In genomic region chr17:57341611-57342010, GRCh38 we compare ENCODE assay signal across 23 cellular contexts.
A peak's percentile ranks its signal among the peaks of the same experiment; 100 is the strongest.
DNase-seq lines count a peak whose midpoint lies in the region; ATAC-seq and TF ChIP-seq lines count a peak whose summit lies in the region.
"Had no signal": no experiment of that assay in that cellular context is flagged by ENCODE, and none has a peak within 500 bp of the region (broad histone marks: within the 10 kb centered on the region; RNA-seq: fewer than 3 reads in every experiment).

No MANE protein-coding gene starts in this region.

- intact Hi-C loops in Caco-2 (cut with micrococcal nuclease; ENCODE audit: unreplicated experiment): no loop called here
- intact Hi-C loops in activated T-helper 2 cell treated with anti-CD3 and anti-CD28 coated beads, Interferon-gamma antibody, Interleukin-2, Interleukin-4, amounts not matched to agents 10 μg/mL and 5 μg/mL and 100 μg/mL, durations not matched to agents 14 hours and 24 hours and 36 hours (cut with micrococcal nuclease): no loop called here

- H2AFZ ChIP-seq in parathyroid adenoma: no peak overlapping the region
- H2AFZ ChIP-seq: hepatocyte had no signal

- H3K4me3 ChIP-seq in Caco-2 (ENCODE audit: low read depth, low read length): no peak overlapping the region
- no peak overlapping the region for H3K4me3 ChIP-seq in HUES64 (ENCODE audit: low read length)
- no peak overlapping the region for H3K4me3 ChIP-seq in parathyroid adenoma (ENCODE audit: low read depth, low read length)
- no peak overlapping the region for H3K4me3 ChIP-seq in endodermal cell (ENCODE audit: low read length)
- H3K4me3 ChIP-seq: HAP-1, hepatocyte, pancreas, tibial artery had no signal

- H3K4me1 ChIP-seq in Caco-2: no peaks in the 10 kb centered on the region; the same call in 1 of the 2 replicates
- peaks cover 48% of the 10 kb centered on the region for H3K4me1 ChIP-seq in HUES64 (ENCODE audit: insufficient read depth, low read length)
- H3K4me1 ChIP-seq in parathyroid adenoma: peaks cover 53% of the 10 kb centered on the region
- H3K4me1 ChIP-seq in endodermal cell (ENCODE audit: control insufficient read depth, insufficient read depth, low read length): no peaks in the 10 kb centered on the region

- no peaks in the 10 kb centered on the region for H3K9me3 ChIP-seq in Caco-2
- no peaks in the 10 kb centered on the region for H3K9me3 ChIP-seq in HUES64 (ENCODE audit: insufficient read depth, low read depth, low read length)
- H3K9me3 ChIP-seq in parathyroid adenoma (ENCODE audit: control insufficient read depth, low read length): no peaks in the 10 kb centered on the region
- H3K9me3 ChIP-seq in endodermal cell (ENCODE audit: control insufficient read depth, low read length): no peaks in the 10 kb centered on the region
- H3K9me3 ChIP-seq: HAP-1, pancreas, tibial artery had no signal

- H3K27ac Mint-ChIP-seq in Caco-2 (ENCODE audit: unreplicated experiment): peak overlapping the region; percentile 6
- peak overlapping the region; percentile 53 to 94 (median 91) for H3K27ac Mint-ChIP-seq in brain
- H3K27ac Mint-ChIP-seq in activated T-helper 2 cell treated with anti-CD3 and anti-CD28 coated beads, Interferon-gamma antibody, Interleukin-2, Interleukin-4, amounts not matched to agents 10 μg/mL and 5 μg/mL and 100 μg/mL, durations not matched to agents 14 hours and 24 hours and 36 hours: no peak overlapping the region
- H3K27ac Mint-ChIP-seq in endodermal cell: no peak overlapping the region
- H3K27ac Mint-ChIP-seq: activated CD4-positive, alpha-beta memory T cell treated with anti-CD3 and anti-CD28 coated beads for 36 hours; activated naive CD4-positive, alpha-beta T cell treated with anti-CD3 and anti-CD28 coated beads for 36 hours had no signal

- H3K4me3 Mint-ChIP-seq in Caco-2 (ENCODE audit: unreplicated experiment) (no peak overlapping the region), brain (peak overlapping the region in 3 of 5 experiments; percentile 25 to 61 (median 33)), endodermal cell (no peak overlapping the region)
- no peak overlapping the region for H3K4me3 Mint-ChIP-seq in activated T-helper 2 cell treated with anti-CD3 and anti-CD28 coated beads, Interferon-gamma antibody, Interleukin-2, Interleukin-4, amounts not matched to agents 10 μg/mL and 5 μg/mL and 100 μg/mL, durations not matched to agents 14 hours and 24 hours and 36 hours (ENCODE audit: low read depth)
- H3K4me3 Mint-ChIP-seq: activated CD4-positive, alpha-beta memory T cell treated with anti-CD3 and anti-CD28 coated beads for 36 hours; activated naive CD4-positive, alpha-beta T cell treated with anti-CD3 and anti-CD28 coated beads for 36 hours; activated T-cell treated with anti-CD3 and anti-CD28 coated beads, Interleukin-2, amount 50 U/mL, for 72 hours; nephron had no signal

- peaks cover 1% of the 10 kb centered on the region for H3K36me3 ChIP-seq in Caco-2 (ENCODE audit: control insufficient read depth, insufficient read depth, low read length)
- no peaks in the 10 kb centered on the region for H3K36me3 ChIP-seq in HUES64 (ENCODE audit: insufficient read depth, low read length)
- H3K36me3 ChIP-seq in parathyroid adenoma (ENCODE audit: control insufficient read depth, insufficient read depth, low read length): no peaks in the 10 kb centered on the region
- H3K36me3 ChIP-seq in endodermal cell (ENCODE audit: control insufficient read depth, insufficient read depth, low read length): no peaks in the 10 kb centered on the region
- H3K36me3 ChIP-seq: HAP-1, pancreas, tibial artery had no signal

- TF ChIP-seq CTCF in Caco-2 (IDR thresholded peaks at IDR 0.05; ENCODE audit: insufficient read depth in 1 of 2, low read depth in 1 of 2, low read length in 1 of 2, severe bottlenecking in 1 of 2, unreplicated experiment in 1 of 2): no peak
- TF ChIP-seq CTCF in brain (conservative IDR thresholded peaks at IDR 0.05): no peak
- TF ChIP-seq CTCF in parathyroid adenoma (IDR thresholded peaks at IDR 0.05): no peak
- TF ChIP-seq CTCF in endodermal cell (conservative IDR thresholded peaks at IDR 0.05): no peak

- CTCF ChIA-PET in Caco-2 (lab: Charles Lee): no interaction called here

- WGBS in HUES64: 82% methylated on average over 4 of the region's 4 CpGs
- WGBS in endodermal cell (ENCODE audit: insufficient coverage in 1 of 2, insufficient read length in 1 of 2), 2 experiments: 92 to 100% methylated on average over 3 to 4 of the region's 4 CpGs

- H3K4me2 ChIP-seq in parathyroid adenoma (ENCODE audit: low read length): no peak overlapping the region
- H3K4me2 ChIP-seq: hepatocyte had no signal

- H3K27ac ChIP-seq in HUES64 (ENCODE audit: low read depth, low read length) (peak overlapping the region; percentile 11; the same call in 1 of the 2 replicates), parathyroid adenoma (peak overlapping the region; percentile 25), endodermal cell (ENCODE audit: low read depth, low read length) (no peak overlapping the region)
- H3K27ac ChIP-seq: hepatocyte, pancreas, tibial artery had no signal

- H3K9ac ChIP-seq in HUES64 (ENCODE audit: low read depth, low read length) (no peak overlapping the region), parathyroid adenoma (no peak overlapping the region), endodermal cell (ENCODE audit: extremely low read depth, low read length, poor library complexity, severe bottlenecking) (no peak overlapping the region)

- DNase-seq in Caco-2 (no peak), cerebellum (ENCODE audit: low spot score) (no peak), endodermal cell (no peak)
- no peak for DNase-seq in activated T-helper 2 cell treated with anti-CD3 and anti-CD28 coated beads, Interferon-gamma antibody, Interleukin-2, Interleukin-4, amounts not matched to agents 10 μg/mL and 5 μg/mL and 100 μg/mL, durations not matched to agents 14 hours and 24 hours and 36 hours (ENCODE audit: low spot score)
- DNase-seq: ACHN; activated CD4-positive, alpha-beta memory T cell treated with anti-CD3 and anti-CD28 coated beads for 36 hours; activated CD4-positive, CD25-positive, alpha-beta regulatory T cell treated with anti-CD3 and anti-CD28 coated beads, Interleukin-2, amount 50 U/mL, for 72 hours; activated naive CD4-positive, alpha-beta T cell treated with anti-CD3 and anti-CD28 coated beads for 36 hours; activated T-cell treated with anti-CD3 and anti-CD28 coated beads, Interleukin-2, amount 50 U/mL, for 72 hours; mammary epithelial cell; MV-4-11; pancreas; stimulated activated CD4-positive, alpha-beta T cell treated with anti-CD3 and anti-CD28 coated beads, Interleukin-1b, Interleukin-23, amount 100 ng/mL, for 48 hours; T-helper 2 cell; tibial artery had no signal

- peaks cover 51% of the 10 kb centered on the region for H3K79me2 ChIP-seq in parathyroid adenoma

- no peak for ATAC-seq in HG03460 (IDR thresholded peaks at IDR 0.05; ENCODE audit: unreplicated experiment)
- ATAC-seq: activated T-cell treated with anti-CD3 and anti-CD28 coated beads, Interleukin-2, amount 50 U/mL, for 72 hours; SK-N-SH treated with all-trans-retinoic acid at 6 μM for 48 hours had no signal

- no TSS peak for BruUV-seq in Caco-2 (replicated peaks; lab: Mats Ljungman, UMichigan)

- POLR2A ChIA-PET in Caco-2 (lab: Charles Lee): no interaction called here

- H3K27me3 ChIP-seq in Caco-2 (replicated peaks; ENCODE audit: control insufficient read depth, insufficient read depth, low read length): no peaks in the 10 kb centered on the region
- no peaks in the 10 kb centered on the region for H3K27me3 ChIP-seq in HUES64 (ENCODE audit: insufficient read depth, low read length)
- no peaks in the 10 kb centered on the region for H3K27me3 ChIP-seq in parathyroid adenoma (ENCODE audit: control insufficient read depth, insufficient read depth, low read length)
- no peaks in the 10 kb centered on the region for H3K27me3 ChIP-seq in endodermal cell (ENCODE audit: control insufficient read depth, insufficient read depth, low read length, poor library complexity, severe bottlenecking)
- H3K27me3 ChIP-seq: hepatocyte, pancreas, tibial artery had no signal

- no peaks in the 10 kb centered on the region for H3K27me3 Mint-ChIP-seq in Caco-2 (ENCODE audit: insufficient read depth, unreplicated experiment)
- peaks cover 2% of the 10 kb centered on the region for H3K27me3 Mint-ChIP-seq in brain
- H3K27me3 Mint-ChIP-seq in activated T-helper 2 cell treated with anti-CD3 and anti-CD28 coated beads, Interferon-gamma antibody, Interleukin-2, Interleukin-4, amounts not matched to agents 10 μg/mL and 5 μg/mL and 100 μg/mL, durations not matched to agents 14 hours and 24 hours and 36 hours (ENCODE audit: low read depth): no peaks in the 10 kb centered on the region
- H3K27me3 Mint-ChIP-seq in endodermal cell (ENCODE audit: insufficient read depth): no peaks in the 10 kb centered on the region
- H3K27me3 Mint-ChIP-seq: activated CD4-positive, alpha-beta memory T cell treated with anti-CD3 and anti-CD28 coated beads for 36 hours had no signal

- H3K9me3 Mint-ChIP-seq in Caco-2 (ENCODE audit: unreplicated experiment) (no peaks in the 10 kb centered on the region), brain (peaks cover 0 to 3% (median 3%) of the 10 kb centered on the region in 5 experiments), endodermal cell (no peaks in the 10 kb centered on the region)
- no peaks in the 10 kb centered on the region for H3K9me3 Mint-ChIP-seq in activated T-helper 2 cell treated with anti-CD3 and anti-CD28 coated beads, Interferon-gamma antibody, Interleukin-2, Interleukin-4, amounts not matched to agents 10 μg/mL and 5 μg/mL and 100 μg/mL, durations not matched to agents 14 hours and 24 hours and 36 hours
- H3K9me3 Mint-ChIP-seq: activated CD4-positive, alpha-beta memory T cell treated with anti-CD3 and anti-CD28 coated beads for 36 hours; activated naive CD4-positive, alpha-beta T cell treated with anti-CD3 and anti-CD28 coated beads for 36 hours; activated T-cell treated with anti-CD3 and anti-CD28 coated beads, Interleukin-2, amount 50 U/mL, for 72 hours; nephron had no signal

- H3K36me3 Mint-ChIP-seq in Caco-2 (ENCODE audit: insufficient read depth, unreplicated experiment): peaks cover 30% of the 10 kb centered on the region
- H3K36me3 Mint-ChIP-seq in brain: peaks cover 38% of the 10 kb centered on the region
- peaks cover 39% of the 10 kb centered on the region for H3K36me3 Mint-ChIP-seq in activated T-helper 2 cell treated with anti-CD3 and anti-CD28 coated beads, Interferon-gamma antibody, Interleukin-2, Interleukin-4, amounts not matched to agents 10 μg/mL and 5 μg/mL and 100 μg/mL, durations not matched to agents 14 hours and 24 hours and 36 hours (ENCODE audit: low read depth)
- H3K36me3 Mint-ChIP-seq in endodermal cell (ENCODE audit: low read depth): peaks cover 16% of the 10 kb centered on the region

- peaks cover 25% of the 10 kb centered on the region for H3K4me1 Mint-ChIP-seq in Caco-2 (ENCODE audit: low read depth, unreplicated experiment)
- H3K4me1 Mint-ChIP-seq in brain: peaks cover 79% of the 10 kb centered on the region
- H3K4me1 Mint-ChIP-seq in activated T-helper 2 cell treated with anti-CD3 and anti-CD28 coated beads, Interferon-gamma antibody, Interleukin-2, Interleukin-4, amounts not matched to agents 10 μg/mL and 5 μg/mL and 100 μg/mL, durations not matched to agents 14 hours and 24 hours and 36 hours (ENCODE audit: low read depth): peaks cover 40% of the 10 kb centered on the region
- peaks cover 15% of the 10 kb centered on the region for H3K4me1 Mint-ChIP-seq in endodermal cell

Comparison
In these comparisons a context has a peak if more than half of its experiments do, and no peak if none do; other contexts are left out.
1. H3K27ac Mint-ChIP-seq: peak in Caco-2 (single experiment) and brain (5 of 5); none in activated T-helper 2 cell treated with anti-CD3 and anti-CD28 coated beads, Interferon-gamma antibody, Interleukin-2, Interleukin-4, amounts not matched to agents 10 μg/mL and 5 μg/mL and 100 μg/mL, durations not matched to agents 14 hours and 24 hours and 36 hours (single experiment) and endodermal cell (single experiment).
2. H3K4me3 Mint-ChIP-seq: peak in brain (3 of 5); none in Caco-2 (single experiment), activated T-helper 2 cell treated with anti-CD3 and anti-CD28 coated beads, Interferon-gamma antibody, Interleukin-2, Interleukin-4, amounts not matched to agents 10 μg/mL and 5 μg/mL and 100 μg/mL, durations not matched to agents 14 hours and 24 hours and 36 hours (single experiment) and endodermal cell (single experiment).